In genomic region chr2:182163878-182164277, GRCh38 we compare ENCODE assay signal across 32 cellular contexts.
"Had no signal": no experiment of that assay in that cellular context is flagged by ENCODE, and none has a peak within 500 bp of the region (broad histone marks: within the 10 kb centered on the region; RNA-seq: fewer than 3 reads in every experiment).

No MANE protein-coding gene starts in this region.

- FAIRE-seq: keratinocyte, urothelium cell line had no signal

- H3K27me3 ChIP-seq: heart right ventricle, left lung, neural progenitor cell, neutrophil, ovary, right atrium auricular region, right lobe of liver, stomach, testis, thyroid gland, upper lobe of right lung had no signal

- H3K36me3 ChIP-seq: heart right ventricle, left lung, lower lobe of right lung, neural progenitor cell, neutrophil, ovary, right atrium auricular region, right lobe of liver, stomach, thyroid gland, upper lobe of right lung had no signal

- H3K27ac Mint-ChIP-seq: mesothelial cell of epicardium; naive B cell; natural killer cell; nephron progenitor cell; neural progenitor cell; progenitor cell of endocrine pancreas; stimulated activated naive B cell treated with anti-CD40 and anti-IgM and Interleukin-4, amounts not matched to agents 10 μg/mL and 1 μg/mL and 100 μg/mL, for 72 hours had no signal

- H3K4me1 Mint-ChIP-seq: naive B cell; natural killer cell; nephron progenitor cell; neural progenitor cell; stimulated activated naive B cell treated with anti-CD40 and anti-IgM and Interleukin-4, amounts not matched to agents 10 μg/mL and 1 μg/mL and 100 μg/mL, for 72 hours had no signal

- H3K4me2 ChIP-seq: neural progenitor cell, smooth muscle cell had no signal

- H3K27ac ChIP-seq: heart right ventricle, left lung, lower lobe of right lung, neural progenitor cell, neutrophil, ovary, right atrium auricular region, right lobe of liver, stomach, testis, thyroid gland, upper lobe of right lung had no signal

- H3K27me3 Mint-ChIP-seq: progenitor cell of endocrine pancreas had no signal

- H3K36me3 Mint-ChIP-seq: mesothelial cell of epicardium; naive B cell; natural killer cell; neural progenitor cell; stimulated activated naive B cell treated with anti-CD40 and anti-IgM and Interleukin-4, amounts not matched to agents 10 μg/mL and 1 μg/mL and 100 μg/mL, for 72 hours had no signal

- H3K9me3 Mint-ChIP-seq: mesothelial cell of epicardium; natural killer cell; nephron progenitor cell; neural progenitor cell; stimulated activated naive B cell treated with anti-CD40 and anti-IgM and Interleukin-4, amounts not matched to agents 10 μg/mL and 1 μg/mL and 100 μg/mL, for 72 hours had no signal

- ATAC-seq: heart right ventricle; left cardiac atrium; left lung; lower lobe of right lung; natural killer cell; right lobe of liver; stimulated activated naive B cell treated with anti-CD40 and anti-IgM and Interleukin-4, amounts not matched to agents 10 μg/mL and 1 μg/mL and 100 μg/mL, for 72 hours; stimulated activated naive CD8-positive, alpha-beta T cell treated with anti-CD3 and anti-CD28 coated beads, Interleukin-15, Interleukin-2, amounts not matched to agents 100 U/mL and 50 U/mL, for 24 hours; upper lobe of right lung had no signal

- H3K9ac ChIP-seq: neural progenitor cell had no signal

- DNase-seq: heart right ventricle; hippocampal formation; kidney glomerular epithelial cell; left cardiac atrium; left lung; lower lobe of right lung; mammary epithelial cell; mesenchymal stem cell; naive B cell; natural killer cell; nephron progenitor cell; ovary; right lobe of liver; stimulated activated CD4-positive, alpha-beta T cell treated with anti-CD3 and anti-CD28 coated beads, Interleukin-1b, Interleukin-23, amount 100 ng/mL, for 48 hours; stimulated activated CD4-positive, alpha-beta T cell treated with anti-CD3 and anti-CD28 coated beads, Interleukin-2, amount 100 ng/mL, for 48 hours; stimulated activated CD4-positive, alpha-beta T cell treated with anti-CD3 and anti-CD28 coated beads, Interleukin-4, amount 100 ng/mL, for 4 hours; stimulated activated CD8-positive, alpha-beta memory T cell treated with anti-CD3 and anti-CD28 coated beads, Interleukin-4, amount 100 ng/mL, for 48 hours; stimulated activated naive B cell treated with anti-CD40 and anti-IgM and Interleukin-4, amounts not matched to agents 10 μg/mL and 1 μg/mL and 100 μg/mL, for 72 hours; stimulated activated naive CD8-positive, alpha-beta T cell treated with anti-CD3 and anti-CD28 coated beads, Interleukin-15, Interleukin-2, amounts not matched to agents 100 U/mL and 50 U/mL, for 24 hours; stomach; testis; thyroid gland; trophoblast cell; upper lobe of right lung had no signal

- H3K4me3 ChIP-seq: heart right ventricle, left lung, lower lobe of right lung, neural progenitor cell, ovary, right atrium auricular region, right lobe of liver, smooth muscle cell, stomach, testis, thyroid gland, upper lobe of right lung had no signal

- H3K4me3 Mint-ChIP-seq: mesothelial cell of epicardium; naive B cell; natural killer cell; nephron progenitor cell; neural progenitor cell; stimulated activated naive B cell treated with anti-CD40 and anti-IgM and Interleukin-4, amounts not matched to agents 10 μg/mL and 1 μg/mL and 100 μg/mL, for 72 hours had no signal

- H3K4me1 ChIP-seq: heart right ventricle, left lung, lower lobe of right lung, right atrium auricular region, right lobe of liver, stomach, testis, thyroid gland, upper lobe of right lung had no signal
